Comparison of ENCODE assay signal across 10 cellular contexts in genomic region chr10:101967119-101967518, GRCh38.
"Had no signal": no experiment of that assay in that cellular context is flagged by ENCODE, and none has a peak within 500 bp of the region (broad histone marks: within the 10 kb centered on the region; RNA-seq: fewer than 3 reads in every experiment).

No MANE protein-coding gene starts in this region.

- DNase-seq: activated CD4-positive, alpha-beta T cell treated with anti-CD3 and anti-CD28 coated beads for 1 hour; activated CD4-positive, alpha-beta T cell treated with anti-CD3 and anti-CD28 coated beads, Interleukin-2, amount 50 U/mL, for 48 hours; activated gamma-delta T cell treated with Interleukin-2 at 50 U/mL for 16 hours; activated naive CD8-positive, alpha-beta T cell treated with anti-CD3 and anti-CD28 coated beads for 36 hours; activated T-cell treated with anti-CD3 and anti-CD28 coated beads, Interleukin-2, amount 50 U/mL, for 48 hours; dorsolateral prefrontal cortex; left colon; stimulated activated CD4-positive, alpha-beta T cell treated with anti-CD3 and anti-CD28 coated beads, Interleukin-2, amount 100 ng/mL, for 48 hours; stomach had no signal

- H3K9me3 Mint-ChIP-seq: activated naive CD8-positive, alpha-beta T cell treated with anti-CD3 and anti-CD28 coated beads for 36 hours had no signal

- ATAC-seq: esophagus mucosa, left colon had no signal

- H3K27me3 ChIP-seq: dorsolateral prefrontal cortex, stomach had no signal

- H3K27ac Mint-ChIP-seq: activated naive CD8-positive, alpha-beta T cell treated with anti-CD3 and anti-CD28 coated beads for 36 hours had no signal

- H3K9me3 ChIP-seq: stomach had no signal

- H3K4me3 ChIP-seq: dorsolateral prefrontal cortex, stomach had no signal

- H3K27me3 Mint-ChIP-seq: activated naive CD8-positive, alpha-beta T cell treated with anti-CD3 and anti-CD28 coated beads for 36 hours had no signal

- H3K4me3 Mint-ChIP-seq: activated naive CD8-positive, alpha-beta T cell treated with anti-CD3 and anti-CD28 coated beads for 36 hours had no signal
